ENCODE assay signal across 12 cellular contexts in the genomic region with DNA sequence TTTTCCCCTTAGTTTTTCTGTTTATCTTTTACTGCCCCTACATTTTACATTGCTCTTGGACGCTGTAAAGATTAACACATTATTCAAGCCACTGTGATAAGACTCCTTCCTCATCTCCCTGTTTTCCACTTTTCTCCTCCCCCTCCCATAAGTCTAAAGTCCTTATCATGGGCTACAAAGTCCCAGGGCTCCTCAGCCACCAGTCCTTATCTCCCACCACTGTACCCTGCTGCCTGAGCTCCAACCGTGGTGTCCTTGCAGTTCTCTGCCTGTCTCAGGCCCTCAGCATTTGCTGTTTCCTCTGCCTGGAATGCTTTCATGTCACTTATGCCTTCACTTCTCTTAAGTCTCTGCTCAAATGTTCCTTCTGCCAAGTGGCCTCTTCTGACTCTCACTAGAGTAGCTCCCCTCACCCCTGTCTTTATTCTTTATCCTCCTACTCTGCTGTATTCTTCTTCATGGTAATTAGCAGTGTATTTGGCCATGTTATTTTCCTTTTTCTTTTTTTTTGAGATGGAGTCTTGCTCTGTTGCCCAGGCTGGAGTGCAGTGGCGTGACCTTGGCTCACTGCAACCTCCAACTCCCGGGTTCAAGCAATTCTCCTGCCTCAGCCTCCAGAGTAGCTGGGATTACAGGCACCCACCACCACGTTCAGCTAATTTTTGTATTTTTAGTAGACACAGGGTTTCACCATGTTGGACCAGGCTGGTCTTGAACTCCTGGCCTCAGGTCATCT. TPM values are rescaled to one million over a fixed set of nuclear protein-coding genes. Genes with fewer than 3 reads are reported as not detected.
DNase-seq lines count a peak whose midpoint lies in the region; ATAC-seq lines count a peak whose summit lies in the region.
"Had no signal": no experiment of that assay in that cellular context is flagged by ENCODE, and none has a peak within 500 bp of the region (broad histone marks: within the 10 kb centered on the region; RNA-seq: fewer than 3 reads in every experiment).

No MANE protein-coding gene starts in this region.

- no peak overlapping the region for H3K4me3 ChIP-seq in SJCRH30
- H3K4me3 ChIP-seq: neural progenitor cell, sigmoid colon had no signal

- H3K27me3 ChIP-seq in SJCRH30: no peaks in the 10 kb centered on the region
- H3K27me3 ChIP-seq: heart right ventricle, neural progenitor cell, sigmoid colon had no signal

- peaks cover 64% of the 10 kb centered on the region for H3K36me3 Mint-ChIP-seq in activated T-helper 2 cell treated with anti-CD3 and anti-CD28 coated beads, Interferon-gamma antibody, Interleukin-2, Interleukin-4, amounts not matched to agents 10 μg/mL and 5 μg/mL and 100 μg/mL, durations not matched to agents 14 hours and 24 hours and 36 hours (ENCODE audit: low read depth)
- no peaks in the 10 kb centered on the region for H3K36me3 Mint-ChIP-seq in natural killer cell treated with Interleukin-12 subunit alpha and Interleukin-12 subunit beta and Interleukin-15 and Interleukin-18, amount 100 ng/mL, for 72 hours

- no peak overlapping the region for H3K27ac ChIP-seq in SJCRH30
- H3K27ac ChIP-seq: neural progenitor cell had no signal

- no peaks in the 10 kb centered on the region for H3K9me3 ChIP-seq in SJCRH30 (replicated peaks)
- H3K9me3 ChIP-seq: heart right ventricle, sigmoid colon had no signal

- no peak for ATAC-seq in natural killer cell treated with Interleukin-12 subunit alpha and Interleukin-12 subunit beta and Interleukin-15 and Interleukin-18, amount 100 ng/mL, for 72 hours

- peak overlapping the region; percentile 58 for H3K27ac Mint-ChIP-seq in activated T-helper 2 cell treated with anti-CD3 and anti-CD28 coated beads, Interferon-gamma antibody, Interleukin-2, Interleukin-4, amounts not matched to agents 10 μg/mL and 5 μg/mL and 100 μg/mL, durations not matched to agents 14 hours and 24 hours and 36 hours
- H3K27ac Mint-ChIP-seq in natural killer cell treated with Interleukin-12 subunit alpha and Interleukin-12 subunit beta and Interleukin-15 and Interleukin-18, amount 100 ng/mL, for 72 hours: peak overlapping the region; percentile 4 to 71
- H3K27ac Mint-ChIP-seq: neural progenitor cell had no signal

- in situ Hi-C loops in KBM-7 (cut with MboI; ENCODE audit: low pct_unique_long_range_greater_than_20kb, low sequenced_read_pairs): no loop called here

- DNase-seq in NOMO-1 treated with DMSO at 0.1 percent for 48 hours (lab: John Stamatoyannopoulos, UW; ENCODE audit: unreplicated experiment): peak; percentile 29
- no peak for DNase-seq in NOMO-1 treated with dmso at 0.1 percent for 144 hours (lab: John Stamatoyannopoulos, UW; ENCODE audit: unreplicated experiment)
- DNase-seq in KBM-7: peak; percentile 78
- DNase-seq in activated T-helper 2 cell treated with anti-CD3 and anti-CD28 coated beads, Interferon-gamma antibody, Interleukin-2, Interleukin-4, amounts not matched to agents 10 μg/mL and 5 μg/mL and 100 μg/mL, durations not matched to agents 14 hours and 24 hours and 36 hours (ENCODE audit: low spot score): no peak
- no peak for DNase-seq in natural killer cell treated with Interleukin-12 subunit alpha and Interleukin-12 subunit beta and Interleukin-15 and Interleukin-18, amount 100 ng/mL, for 72 hours (ENCODE audit: low spot score)
- no peak for DNase-seq in stimulated activated CD4-positive, alpha-beta T cell treated with anti-CD3 and anti-CD28 coated beads, Interleukin-4, amount 100 ng/mL, for 1 hour
- no peak for DNase-seq in stimulated activated naive CD4-positive, alpha-beta T cell treated with Interleukin-2 at 50 U/mL for 16 hours (lab: John Stamatoyannopoulos, UW)
- DNase-seq in SJCRH30: no peak
- DNase-seq: activated CD4-positive, alpha-beta T cell treated with anti-CD3 and anti-CD28 coated beads, Interleukin-2, amount 50 U/mL, for 4 hours; heart right ventricle; sigmoid colon had no signal

- no peaks in the 10 kb centered on the region for H3K9me3 Mint-ChIP-seq in activated T-helper 2 cell treated with anti-CD3 and anti-CD28 coated beads, Interferon-gamma antibody, Interleukin-2, Interleukin-4, amounts not matched to agents 10 μg/mL and 5 μg/mL and 100 μg/mL, durations not matched to agents 14 hours and 24 hours and 36 hours
- no peaks in the 10 kb centered on the region for H3K9me3 Mint-ChIP-seq in natural killer cell treated with Interleukin-12 subunit alpha and Interleukin-12 subunit beta and Interleukin-15 and Interleukin-18, amount 100 ng/mL, for 72 hours
- H3K9me3 Mint-ChIP-seq: neural progenitor cell had no signal

- peaks cover 19% of the 10 kb centered on the region for H3K4me1 Mint-ChIP-seq in activated T-helper 2 cell treated with anti-CD3 and anti-CD28 coated beads, Interferon-gamma antibody, Interleukin-2, Interleukin-4, amounts not matched to agents 10 μg/mL and 5 μg/mL and 100 μg/mL, durations not matched to agents 14 hours and 24 hours and 36 hours (ENCODE audit: low read depth)
- peaks cover 8 to 11% of the 10 kb centered on the region in 2 donors for H3K4me1 Mint-ChIP-seq in natural killer cell treated with Interleukin-12 subunit alpha and Interleukin-12 subunit beta and Interleukin-15 and Interleukin-18, amount 100 ng/mL, for 72 hours (ENCODE audit: low read depth in 2 of 2)
- H3K4me1 Mint-ChIP-seq: neural progenitor cell had no signal

- H3K4me1 ChIP-seq in SJCRH30: no peaks in the 10 kb centered on the region
- H3K4me1 ChIP-seq: neural progenitor cell, sigmoid colon had no signal

- intact Hi-C loops in activated T-helper 2 cell treated with anti-CD3 and anti-CD28 coated beads, Interferon-gamma antibody, Interleukin-2, Interleukin-4, amounts not matched to agents 10 μg/mL and 5 μg/mL and 100 μg/mL, durations not matched to agents 14 hours and 24 hours and 36 hours (cut with micrococcal nuclease): loop anchor here (10.0 kb wide), 1 partner anchor 196 kb away; the partner anchor contains the start of gene RAET1G

- peak overlapping the region; percentile 45 for H3K4me3 Mint-ChIP-seq in activated T-helper 2 cell treated with anti-CD3 and anti-CD28 coated beads, Interferon-gamma antibody, Interleukin-2, Interleukin-4, amounts not matched to agents 10 μg/mL and 5 μg/mL and 100 μg/mL, durations not matched to agents 14 hours and 24 hours and 36 hours (ENCODE audit: low read depth)
- H3K4me3 Mint-ChIP-seq in natural killer cell treated with Interleukin-12 subunit alpha and Interleukin-12 subunit beta and Interleukin-15 and Interleukin-18, amount 100 ng/mL, for 72 hours: no peak overlapping the region
- H3K4me3 Mint-ChIP-seq: neural progenitor cell had no signal

- H3K27me3 Mint-ChIP-seq in activated T-helper 2 cell treated with anti-CD3 and anti-CD28 coated beads, Interferon-gamma antibody, Interleukin-2, Interleukin-4, amounts not matched to agents 10 μg/mL and 5 μg/mL and 100 μg/mL, durations not matched to agents 14 hours and 24 hours and 36 hours (ENCODE audit: low read depth): no peaks in the 10 kb centered on the region
- H3K27me3 Mint-ChIP-seq in natural killer cell treated with Interleukin-12 subunit alpha and Interleukin-12 subunit beta and Interleukin-15 and Interleukin-18, amount 100 ng/mL, for 72 hours: no peaks in the 10 kb centered on the region

- peaks cover 65% of the 10 kb centered on the region for H3K36me3 ChIP-seq in SJCRH30

RNA-seq across cellular contexts. Expression of gene LATS1, which starts 10.8 kb away (rescaled TPM):
- total RNA-seq in activated T-helper 2 cell treated with anti-CD3 and anti-CD28 coated beads, Interferon-gamma antibody, Interleukin-2, Interleukin-4, amounts not matched to agents 10 μg/mL and 5 μg/mL and 100 μg/mL, durations not matched to agents 14 hours and 24 hours and 36 hours: 27.8 and 28.4 TPM in 2 replicates
- 10 to 100 TPM; 37.4 to 41.4 TPM for total RNA-seq in natural killer cell treated with Interleukin-12 subunit alpha and Interleukin-12 subunit beta and Interleukin-15 and Interleukin-18, amount 100 ng/mL, for 72 hours
- total RNA-seq in SJCRH30 (2014; rRNA removed; shearing (Covaris generic)): 33.1 and 33.9 TPM in 2 replicates

RNA-seq across cellular contexts. Expression of gene NUP43, which starts 17.7 kb away (rescaled TPM):
- total RNA-seq in activated T-helper 2 cell treated with anti-CD3 and anti-CD28 coated beads, Interferon-gamma antibody, Interleukin-2, Interleukin-4, amounts not matched to agents 10 μg/mL and 5 μg/mL and 100 μg/mL, durations not matched to agents 14 hours and 24 hours and 36 hours: 70.8 and 80.6 TPM in 2 replicates
- total RNA-seq in natural killer cell treated with Interleukin-12 subunit alpha and Interleukin-12 subunit beta and Interleukin-15 and Interleukin-18, amount 100 ng/mL, for 72 hours: 10 to 100 TPM; 53.3 to 73.2 TPM
- total RNA-seq in SJCRH30 (2014; rRNA removed; shearing (Covaris generic)): 72.3 and 76.6 TPM in 2 replicates

RNA-seq across cellular contexts. Expression of gene PCMT1, which starts 20.9 kb away (rescaled TPM):
- 112 TPM in 2 replicates for total RNA-seq in activated T-helper 2 cell treated with anti-CD3 and anti-CD28 coated beads, Interferon-gamma antibody, Interleukin-2, Interleukin-4, amounts not matched to agents 10 μg/mL and 5 μg/mL and 100 μg/mL, durations not matched to agents 14 hours and 24 hours and 36 hours
- 10 to 100 TPM; 67.9 to 68.5 TPM for total RNA-seq in natural killer cell treated with Interleukin-12 subunit alpha and Interleukin-12 subunit beta and Interleukin-15 and Interleukin-18, amount 100 ng/mL, for 72 hours
- total RNA-seq in SJCRH30 (2014; rRNA removed; shearing (Covaris generic)): 95.8 and 101 TPM in 2 replicates

Comparison
In these comparisons a context has a peak if more than half of its experiments do, and no peak if none do; other contexts are left out.
1. DNase-seq: peak in NOMO-1 treated with DMSO at 0.1 percent for 48 hours (single experiment) and KBM-7 (single experiment); none in NOMO-1 treated with dmso at 0.1 percent for 144 hours (single experiment), activated T-helper 2 cell treated with anti-CD3 and anti-CD28 coated beads, Interferon-gamma antibody, Interleukin-2, Interleukin-4, amounts not matched to agents 10 μg/mL and 5 μg/mL and 100 μg/mL, durations not matched to agents 14 hours and 24 hours and 36 hours (single experiment), natural killer cell treated with Interleukin-12 subunit alpha and Interleukin-12 subunit beta and Interleukin-15 and Interleukin-18, amount 100 ng/mL, for 72 hours (single experiment), stimulated activated CD4-positive, alpha-beta T cell treated with anti-CD3 and anti-CD28 coated beads, Interleukin-4, amount 100 ng/mL, for 1 hour (single experiment), stimulated activated naive CD4-positive, alpha-beta T cell treated with Interleukin-2 at 50 U/mL for 16 hours (single experiment) and SJCRH30 (0 of 2).